8 cellular contexts compared by ENCODE assay signal in the genomic region with DNA sequence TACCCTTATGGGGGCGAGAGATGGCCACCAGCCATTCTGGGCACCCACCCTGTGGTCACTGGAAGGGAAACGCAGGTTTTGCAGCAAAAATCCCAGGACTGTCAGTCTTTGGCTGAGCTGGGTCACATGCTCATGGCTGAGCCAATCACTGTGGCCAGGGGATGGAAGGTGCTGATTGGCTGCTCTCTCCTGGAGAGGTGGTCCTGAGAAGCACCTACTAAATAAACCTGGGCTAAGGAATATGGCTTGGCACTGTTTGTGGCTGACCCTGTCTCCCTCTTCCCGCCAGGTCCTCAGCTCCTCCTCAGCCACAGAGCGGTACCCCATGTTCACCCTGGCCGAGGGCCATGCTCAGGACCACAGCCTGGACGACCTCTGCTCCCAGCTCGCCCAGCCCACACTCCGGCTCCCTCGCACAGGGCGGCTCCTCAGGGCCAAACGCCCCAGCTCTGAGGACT. TPM values are rescaled to one million over a fixed set of nuclear protein-coding genes. Genes with fewer than 3 reads are reported as not detected.
DNase-seq lines count a peak whose midpoint lies in the region; ATAC-seq and TF ChIP-seq lines count a peak whose summit lies in the region.

No MANE protein-coding gene starts in this region.

- no peaks in the 10 kb centered on the region for H3K9me3 Mint-ChIP-seq in activated CD4-positive, alpha-beta T cell treated with anti-CD3 and anti-CD28 coated beads, Interleukin-2, amount 10 ng/mL, durations not matched to agents 7 days and 5 days
- no peaks in the 10 kb centered on the region for H3K9me3 Mint-ChIP-seq in stimulated activated effector memory CD8-positive, alpha-beta T cell treated with anti-CD3 and anti-CD28 coated beads, Interleukin-12 subunit alpha, Interleukin-12 subunit beta, amount 100 ng/mL, for 72 hours
- H3K9me3 Mint-ChIP-seq in osteocyte (ENCODE audit: unreplicated experiment), result no peaks in the 10 kb centered on the region

- no peak overlapping the region for H3K4me3 ChIP-seq in uterus

- no peaks in the 10 kb centered on the region for H3K36me3 ChIP-seq in uterus

- CTCF ChIA-PET in activated CD4-positive, alpha-beta T cell treated with anti-CD3 and anti-CD28 coated beads, Interleukin-2, amount 10 ng/mL, durations not matched to agents 7 days and 5 days (lab: Charles Lee), result interaction anchor here (0.6 to 3.2 kb wide), 17 partner anchors 8 to 153 kb away, joined by 3 to 14 read pairs (median 4); a partner anchor contains a TSS

- no peaks in the 10 kb centered on the region for H3K4me1 ChIP-seq in uterus

- no peaks in the 10 kb centered on the region for H3K27me3 Mint-ChIP-seq in activated CD4-positive, alpha-beta T cell treated with anti-CD3 and anti-CD28 coated beads, Interleukin-2, amount 10 ng/mL, durations not matched to agents 7 days and 5 days
- H3K27me3 Mint-ChIP-seq in osteocyte (ENCODE audit: unreplicated experiment), result no peaks in the 10 kb centered on the region

- no peaks in the 10 kb centered on the region for H3K27me3 ChIP-seq in uterus

- H3K9me3 ChIP-seq in uterus, result no peaks in the 10 kb centered on the region

- TF ChIP-seq POLR2A in uterus (IDR thresholded peaks at IDR 0.05), result no peak

- no peak overlapping the region for H3K27ac ChIP-seq in uterus

- H3K4me1 Mint-ChIP-seq in activated CD4-positive, alpha-beta T cell treated with anti-CD3 and anti-CD28 coated beads, Interleukin-2, amount 10 ng/mL, durations not matched to agents 7 days and 5 days, result peaks cover 58% of the 10 kb centered on the region
- H3K4me1 Mint-ChIP-seq in stimulated activated effector memory CD8-positive, alpha-beta T cell treated with anti-CD3 and anti-CD28 coated beads, Interleukin-12 subunit alpha, Interleukin-12 subunit beta, amount 100 ng/mL, for 72 hours, result peaks cover 42% of the 10 kb centered on the region
- no peaks in the 10 kb centered on the region for H3K4me1 Mint-ChIP-seq in osteocyte (ENCODE audit: unreplicated experiment)

- DNase-seq in activated CD4-positive, alpha-beta T cell treated with anti-CD3 and anti-CD28 coated beads, Interleukin-2, amount 10 ng/mL, durations not matched to agents 7 days and 5 days, result no peak
- no peak for DNase-seq in activated CD4-positive, alpha-beta T cell treated with anti-CD3 and anti-CD28 coated beads, Interleukin-2, amount 50 U/mL, for 4 hours
- DNase-seq in NCI-H69 (lab: John Stamatoyannopoulos, UW), result peak; percentile 52
- peak; percentile 57 for DNase-seq in cerebellar cortex (ENCODE audit: low spot score)
- no peak for DNase-seq in stimulated activated effector memory CD8-positive, alpha-beta T cell treated with anti-CD3 and anti-CD28 coated beads, Interleukin-12 subunit alpha, Interleukin-12 subunit beta, amount 100 ng/mL, for 72 hours (ENCODE audit: low spot score in 2 of 2)
- DNase-seq in uterus, result no peak
- no peak for DNase-seq in NCI-H2081 treated with DMSO at 0.1 percent for 48 hours (lab: John Stamatoyannopoulos, UW)
- no peak for DNase-seq in osteocyte (ENCODE audit: extremely low spot score, unreplicated experiment)

- peak overlapping the region; percentile 30 for H3K4me3 Mint-ChIP-seq in activated CD4-positive, alpha-beta T cell treated with anti-CD3 and anti-CD28 coated beads, Interleukin-2, amount 10 ng/mL, durations not matched to agents 7 days and 5 days
- peak overlapping the region; percentile 55 for H3K4me3 Mint-ChIP-seq in stimulated activated effector memory CD8-positive, alpha-beta T cell treated with anti-CD3 and anti-CD28 coated beads, Interleukin-12 subunit alpha, Interleukin-12 subunit beta, amount 100 ng/mL, for 72 hours
- H3K4me3 Mint-ChIP-seq in osteocyte (ENCODE audit: unreplicated experiment), result no peak overlapping the region

- intact Hi-C loops in uterus (cut with DNase I; ENCODE audit: low total_unique reads), result no loop called here

- peak overlapping the region; percentile 96 for H3K27ac Mint-ChIP-seq in activated CD4-positive, alpha-beta T cell treated with anti-CD3 and anti-CD28 coated beads, Interleukin-2, amount 10 ng/mL, durations not matched to agents 7 days and 5 days
- H3K27ac Mint-ChIP-seq in stimulated activated effector memory CD8-positive, alpha-beta T cell treated with anti-CD3 and anti-CD28 coated beads, Interleukin-12 subunit alpha, Interleukin-12 subunit beta, amount 100 ng/mL, for 72 hours, result peak overlapping the region; percentile 91
- H3K27ac Mint-ChIP-seq in osteocyte (ENCODE audit: unreplicated experiment), result no peak overlapping the region

- ATAC-seq in stimulated activated effector memory CD8-positive, alpha-beta T cell treated with anti-CD3 and anti-CD28 coated beads, Interleukin-12 subunit alpha, Interleukin-12 subunit beta, amount 100 ng/mL, for 72 hours, result no peak

- TF ChIP-seq CTCF in uterus (IDR thresholded peaks at IDR 0.05) (no peak), osteocyte (IDR thresholded peaks at IDR 0.05) (no peak)

- POLR2A ChIA-PET in activated CD4-positive, alpha-beta T cell treated with anti-CD3 and anti-CD28 coated beads, Interleukin-2, amount 10 ng/mL, durations not matched to agents 7 days and 5 days (lab: Charles Lee), result no interaction called here

- peaks cover 67% of the 10 kb centered on the region for H3K36me3 Mint-ChIP-seq in activated CD4-positive, alpha-beta T cell treated with anti-CD3 and anti-CD28 coated beads, Interleukin-2, amount 10 ng/mL, durations not matched to agents 7 days and 5 days (ENCODE audit: low read depth)
- peaks cover 98% of the 10 kb centered on the region for H3K36me3 Mint-ChIP-seq in stimulated activated effector memory CD8-positive, alpha-beta T cell treated with anti-CD3 and anti-CD28 coated beads, Interleukin-12 subunit alpha, Interleukin-12 subunit beta, amount 100 ng/mL, for 72 hours
- H3K36me3 Mint-ChIP-seq in osteocyte (ENCODE audit: unreplicated experiment), result peaks cover 28% of the 10 kb centered on the region

RNA-seq across cellular contexts. Expression of a gene that starts 8.9 kb away (rescaled TPM):
- 10 to 100 TPM; 40.0 to 41.4 TPM for total RNA-seq in activated CD4-positive, alpha-beta T cell treated with anti-CD3 and anti-CD28 coated beads, Interleukin-2, amount 10 ng/mL, durations not matched to agents 7 days and 5 days
- total RNA-seq in uterus (10 to 100 TPM in 2 of 4 donors, 1 to 10 TPM in 2; 4.4 to 22.1 (median 8.4) TPM), osteocyte (28.7 and 30.9 TPM in 2 replicates)

RNA-seq across cellular contexts. Expression of a gene that starts 13.2 kb away (rescaled TPM):
- total RNA-seq in activated CD4-positive, alpha-beta T cell treated with anti-CD3 and anti-CD28 coated beads, Interleukin-2, amount 10 ng/mL, durations not matched to agents 7 days and 5 days, result 10 to 100 TPM; 68.1 to 78.4 TPM
- total RNA-seq in uterus (100 to 1,000 TPM in 1 of 4 donors, 10 to 100 TPM in 2, 1 to 10 TPM in 1; 9.0 to 152 (median 27.6) TPM), osteocyte (29.0 and 29.3 TPM in 2 replicates)

RNA-seq across cellular contexts. Expression of a gene that starts 16.2 kb away (rescaled TPM):
- 10 to 100 TPM; 78.6 to 88.9 TPM for total RNA-seq in activated CD4-positive, alpha-beta T cell treated with anti-CD3 and anti-CD28 coated beads, Interleukin-2, amount 10 ng/mL, durations not matched to agents 7 days and 5 days
- total RNA-seq in uterus (10 to 100 TPM in 1 of 4 donors, 1 to 10 TPM in 3; 7.7 to 14.6 (median 7.8) TPM), osteocyte (9.4 and 13.0 TPM in 2 replicates)

RNA-seq across cellular contexts. Expression of a gene that starts 34.5 kb away (rescaled TPM):
- total RNA-seq in activated CD4-positive, alpha-beta T cell treated with anti-CD3 and anti-CD28 coated beads, Interleukin-2, amount 10 ng/mL, durations not matched to agents 7 days and 5 days, result not detected
- total RNA-seq in uterus (10 to 100 TPM in 2 of 4 donors, not detected in 2; 14.9 to 16.7 TPM), osteocyte (not detected in 2 replicates)

RNA-seq across cellular contexts. Expression of a gene that starts 35.4 kb away (rescaled TPM):
- total RNA-seq in activated CD4-positive, alpha-beta T cell treated with anti-CD3 and anti-CD28 coated beads, Interleukin-2, amount 10 ng/mL, durations not matched to agents 7 days and 5 days, result not detected
- total RNA-seq in uterus, result 1 to 10 TPM in 2 of 4 donors, not detected in 2; 1.8 to 2.6 TPM
- 0.83 and 1.8 TPM in 2 replicates for total RNA-seq in osteocyte

Comparison
In these comparisons a context has a peak if more than half of its experiments do, and no peak if none do; other contexts are left out.
1. DNase-seq: peak in NCI-H69 (single experiment) and cerebellar cortex (single experiment); none in activated CD4-positive, alpha-beta T cell treated with anti-CD3 and anti-CD28 coated beads, Interleukin-2, amount 10 ng/mL, durations not matched to agents 7 days and 5 days (single experiment), activated CD4-positive, alpha-beta T cell treated with anti-CD3 and anti-CD28 coated beads, Interleukin-2, amount 50 U/mL, for 4 hours (0 of 2), stimulated activated effector memory CD8-positive, alpha-beta T cell treated with anti-CD3 and anti-CD28 coated beads, Interleukin-12 subunit alpha, Interleukin-12 subunit beta, amount 100 ng/mL, for 72 hours (0 of 2), uterus (0 of 2), NCI-H2081 treated with DMSO at 0.1 percent for 48 hours (single experiment) and osteocyte (single experiment).